Comparison of ENCODE assay signal across 25 cellular contexts in the genomic region with DNA sequence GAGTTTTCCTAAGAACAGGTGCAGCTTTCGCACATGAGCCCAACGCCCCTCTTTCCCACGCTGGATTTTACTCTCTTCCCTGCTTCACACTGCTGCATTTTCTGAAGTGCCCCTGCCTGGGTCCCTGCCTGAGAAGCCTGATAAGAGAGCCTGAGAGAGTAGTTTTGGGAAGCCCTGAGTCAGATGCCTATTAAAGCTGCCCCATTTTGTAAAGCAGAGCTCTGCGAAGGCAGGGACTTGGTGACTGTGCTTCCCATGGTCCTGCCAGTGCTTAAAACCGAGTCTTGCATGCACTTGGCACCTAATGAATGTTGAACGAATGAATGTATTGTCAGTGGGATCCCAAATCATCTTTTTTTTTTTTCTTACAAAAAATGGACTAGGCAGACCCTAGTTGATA. TPM values are rescaled to one million over a fixed set of nuclear protein-coding genes. Genes with fewer than 3 reads are reported as not detected.
"Had no signal": no experiment of that assay in that cellular context is flagged by ENCODE, and none has a peak within 500 bp of the region (broad histone marks: within the 10 kb centered on the region; RNA-seq: fewer than 3 reads in every experiment).

No MANE protein-coding gene starts in this region.

- DNase-seq: dermis blood vessel endothelial cell; dorsolateral prefrontal cortex; effector CD4-positive, alpha-beta T cell; effector memory CD4-positive, alpha-beta T cell; erythroblast; esophagus squamous epithelium; foreskin fibroblast; foreskin melanocyte; gastrocnemius medialis; glutamatergic neuron; head of caudate nucleus; hippocampal formation; left cardiac atrium; left lung; lower lobe of right lung; mesenchymal stem cell; mucosa of descending colon; naive B cell had no signal

- H3K4me1 ChIP-seq: esophagus squamous epithelium, gastrocnemius medialis, left lung, lower lobe of right lung had no signal

- H3K4me1 Mint-ChIP-seq: mesothelial cell of epicardium had no signal

- H3K9me3 ChIP-seq: esophagus squamous epithelium, gastrocnemius medialis, left lung, lower lobe of right lung, mucosa of descending colon had no signal

- H3K9me3 Mint-ChIP-seq: mesothelial cell of epicardium had no signal

- H3K27me3 ChIP-seq: dorsolateral prefrontal cortex, gastrocnemius medialis, left lung had no signal

- H3K4me3 Mint-ChIP-seq: mesothelial cell of epicardium, naive B cell had no signal

- ATAC-seq: esophagus mucosa, gastrocnemius medialis, left lung, lower lobe of right lung, mucosa of descending colon had no signal

- H3K27ac ChIP-seq: coronary artery, dorsolateral prefrontal cortex, esophagus squamous epithelium, gastrocnemius medialis, left lung, lower lobe of right lung had no signal

- H3K36me3 Mint-ChIP-seq: naive B cell had no signal

- H3K36me3 ChIP-seq: esophagus squamous epithelium, gastrocnemius medialis, left lung, lower lobe of right lung had no signal

- H3K27ac Mint-ChIP-seq: mesothelial cell of epicardium, naive B cell had no signal

- H3K4me3 ChIP-seq: coronary artery, dorsolateral prefrontal cortex, esophagus squamous epithelium, gastrocnemius medialis, left lung, lower lobe of right lung, mucosa of descending colon had no signal

RNA-seq across cellular contexts. Expression of gene FGF9, which starts 18.2 kb away (rescaled TPM):
- total RNA-seq: endothelial cell of umbilical vein, glomerular endothelial cell, lung microvascular endothelial cell had no signal
- polyA plus RNA-seq: endothelial cell of umbilical vein, keratinocyte had no signal
